ENCODE assay signal across 8 cellular contexts in the genomic region with DNA sequence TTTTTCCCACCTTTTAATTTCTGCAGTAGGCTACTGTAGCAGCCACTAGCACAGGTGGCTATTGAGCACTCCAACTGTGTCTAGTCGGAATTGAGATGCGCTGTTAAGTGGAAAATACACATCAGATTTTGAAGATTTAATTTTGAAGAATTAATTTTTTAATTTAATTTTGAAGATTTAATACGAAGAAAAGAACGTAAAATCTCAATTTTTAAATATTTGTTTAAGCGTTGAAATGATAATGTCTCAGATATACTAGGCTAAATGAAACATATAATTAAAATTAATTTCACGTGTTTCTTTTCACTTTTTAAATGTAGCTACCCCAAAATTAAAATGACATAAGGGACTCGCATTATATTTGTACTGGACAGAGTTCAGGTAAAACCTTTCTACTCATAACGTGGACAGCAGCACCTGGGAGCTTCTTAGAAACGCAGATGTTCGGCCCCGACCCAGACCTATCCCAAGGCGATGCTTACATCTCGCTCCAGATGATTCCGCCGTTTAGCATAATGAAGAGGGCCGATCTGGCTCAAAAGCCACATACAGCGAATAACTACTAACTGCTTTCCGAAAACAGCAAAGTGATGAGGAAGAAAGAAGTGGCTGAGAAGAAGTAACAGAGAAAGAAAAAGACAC. TPM values are rescaled to one million over a fixed set of nuclear protein-coding genes. Genes with fewer than 3 reads are reported as not detected.
A peak's percentile ranks its signal among the peaks of the same experiment; 100 is the strongest.
DNase-seq lines count a peak whose midpoint lies in the region; ATAC-seq lines count a peak whose summit lies in the region.

No MANE protein-coding gene starts in this region.

- H3K27ac ChIP-seq in mucosa of rectum (ENCODE audit: low read depth in 2 of 2, low read length in 2 of 2): peak overlapping the region; percentile 96 to 97

- H3K36me3 Mint-ChIP-seq in T-helper 2 cell treated with Interferon-gamma antibody and Interleukin-4, amounts not matched to agents 5 μg/mL and 100 μg/mL, for 36 hours (ENCODE audit: low read depth): peaks cover 9% of the 10 kb centered on the region

- H3K9ac ChIP-seq in mucosa of rectum (ENCODE audit: low read depth in 1 of 2, low read length in 2 of 2): peak overlapping the region; percentile 76 to 94

- peak overlapping the region; percentile 94 for H3K27ac Mint-ChIP-seq in T-helper 2 cell treated with Interferon-gamma antibody and Interleukin-4, amounts not matched to agents 5 μg/mL and 100 μg/mL, for 36 hours

- ATAC-seq in HG03469 (IDR thresholded peaks at IDR 0.05; ENCODE audit: unreplicated experiment) (no peak), GM21825 (IDR thresholded peaks at IDR 0.05; ENCODE audit: unreplicated experiment) (no peak)

- no peaks in the 10 kb centered on the region for H3K9me3 Mint-ChIP-seq in T-helper 2 cell treated with Interferon-gamma antibody and Interleukin-4, amounts not matched to agents 5 μg/mL and 100 μg/mL, for 36 hours

- H3K27me3 ChIP-seq in mucosa of rectum (ENCODE audit: control insufficient read depth in 2 of 2, insufficient read depth in 2 of 2, low read length in 2 of 2): no peaks in the 10 kb centered on the region

- DNase-seq in T-helper 2 cell treated with Interferon-gamma antibody and Interleukin-4, amounts not matched to agents 5 μg/mL and 100 μg/mL, for 36 hours (ENCODE audit: low spot score): no peak
- DNase-seq in T-helper 2 cell: no peak
- peak; percentile 87 for DNase-seq in NCI-H69 (lab: John Stamatoyannopoulos, UW)
- DNase-seq in dermis blood vessel endothelial cell: peak; percentile 53
- no peak for DNase-seq in NCI-H446 treated with DMSO at 0.1 percent for 48 hours (lab: John Stamatoyannopoulos, UW)

- H3K4me3 Mint-ChIP-seq in T-helper 2 cell treated with Interferon-gamma antibody and Interleukin-4, amounts not matched to agents 5 μg/mL and 100 μg/mL, for 36 hours: peak overlapping the region; percentile 88

- peak overlapping the region; percentile 99 for H3K4me3 ChIP-seq in mucosa of rectum (ENCODE audit: low read length in 2 of 2)

- H3K9me3 ChIP-seq in mucosa of rectum (ENCODE audit: control insufficient read depth in 2 of 2, low read length in 2 of 2): no peaks in the 10 kb centered on the region

- H3K27me3 Mint-ChIP-seq in T-helper 2 cell treated with Interferon-gamma antibody and Interleukin-4, amounts not matched to agents 5 μg/mL and 100 μg/mL, for 36 hours (ENCODE audit: low read depth): peaks cover 22% of the 10 kb centered on the region

- peaks cover 13 to 16% of the 10 kb centered on the region in 2 donors for H3K4me1 ChIP-seq in mucosa of rectum (ENCODE audit: control insufficient read depth in 2 of 2, insufficient read depth in 2 of 2, low read length in 2 of 2)

- H3K4me1 Mint-ChIP-seq in T-helper 2 cell treated with Interferon-gamma antibody and Interleukin-4, amounts not matched to agents 5 μg/mL and 100 μg/mL, for 36 hours (ENCODE audit: low read depth): peaks cover 17% of the 10 kb centered on the region

- H3K36me3 ChIP-seq in mucosa of rectum (ENCODE audit: control insufficient read depth in 2 of 2, insufficient read depth in 2 of 2, low read length in 2 of 2): peaks cover 0 to 2% of the 10 kb centered on the region in 2 donors

RNA-seq across cellular contexts. Expression of gene CRYZL1, which starts 0.7 kb away (rescaled TPM):
- total RNA-seq in dermis blood vessel endothelial cell: 31.8 and 38.7 TPM in 2 replicates

RNA-seq across cellular contexts. Expression of gene ITSN1, which starts 1.5 kb away (rescaled TPM):
- 57.3 and 94.0 TPM in 2 replicates for total RNA-seq in dermis blood vessel endothelial cell

RNA-seq across cellular contexts. Expression of gene DONSON, which starts 52.3 kb away (rescaled TPM):
- total RNA-seq in dermis blood vessel endothelial cell: 9.2 and 18.6 TPM in 2 replicates

Comparison
In these comparisons a context has a peak if more than half of its experiments do, and no peak if none do; other contexts are left out.
1. DNase-seq: peak in NCI-H69 (single experiment) and dermis blood vessel endothelial cell (single experiment); none in T-helper 2 cell treated with Interferon-gamma antibody and Interleukin-4, amounts not matched to agents 5 μg/mL and 100 μg/mL, for 36 hours (single experiment), T-helper 2 cell (0 of 5) and NCI-H446 treated with DMSO at 0.1 percent for 48 hours (single experiment).